In the genomic region with DNA sequence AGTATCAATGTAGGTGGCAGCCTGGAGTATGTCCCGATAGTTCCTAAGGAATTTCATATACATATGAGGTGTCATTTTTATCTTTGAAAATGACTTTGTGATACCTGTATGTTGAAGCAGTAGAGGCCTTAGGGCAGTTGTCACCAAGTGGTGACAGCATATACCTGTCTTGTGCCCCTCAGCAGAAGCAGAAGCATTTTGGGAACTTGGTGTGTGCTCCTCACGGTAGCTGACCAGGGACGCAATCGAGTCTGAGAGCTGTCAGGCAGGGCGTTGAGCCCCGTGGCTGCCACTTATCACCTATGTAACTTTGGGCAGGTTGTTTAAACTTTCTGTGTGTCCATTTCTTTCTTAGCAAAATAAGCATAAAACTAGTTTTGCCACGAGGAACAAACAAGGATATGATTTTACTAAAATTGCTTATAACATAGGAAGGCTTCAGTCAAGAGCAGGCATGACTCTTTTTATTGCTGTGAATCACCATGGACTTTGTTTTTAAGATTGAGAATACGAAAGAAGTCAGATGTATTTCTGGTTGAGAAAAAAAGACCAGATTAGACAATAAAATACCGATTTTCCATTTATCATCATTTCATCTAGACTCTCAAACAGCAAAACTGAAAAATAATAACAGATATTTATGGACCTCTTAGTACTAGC, we compare ENCODE assay signal across 14 cellular contexts.
"Had no signal": no experiment of that assay in that cellular context is flagged by ENCODE, and none has a peak within 500 bp of the region (broad histone marks: within the 10 kb centered on the region; RNA-seq: fewer than 3 reads in every experiment).

No MANE protein-coding gene starts in this region.

- H3K4me1 Mint-ChIP-seq: natural killer cell; stimulated activated memory B cell treated with anti-CD40 and anti-IgM and Interleukin-4, amounts not matched to agents 10 μg/mL and 1 μg/mL and 100 μg/mL, for 72 hours had no signal

- H3K36me3 Mint-ChIP-seq: activated CD4-positive, alpha-beta memory T cell treated with anti-CD3 and anti-CD28 coated beads for 36 hours; natural killer cell; stimulated activated memory B cell treated with anti-CD40 and anti-IgM and Interleukin-4, amounts not matched to agents 10 μg/mL and 1 μg/mL and 100 μg/mL, for 72 hours; type B pancreatic cell had no signal

- H3K9me3 Mint-ChIP-seq: activated CD4-positive, alpha-beta memory T cell treated with anti-CD3 and anti-CD28 coated beads for 36 hours; activated T-helper 2 cell treated with anti-CD3 and anti-CD28 coated beads, Interferon-gamma antibody, Interleukin-2, Interleukin-4, amounts not matched to agents 10 μg/mL and 5 μg/mL and 100 μg/mL, durations not matched to agents 14 hours and 24 hours and 36 hours; natural killer cell; stimulated activated memory B cell treated with anti-CD40 and anti-IgM and Interleukin-4, amounts not matched to agents 10 μg/mL and 1 μg/mL and 100 μg/mL, for 72 hours; type B pancreatic cell had no signal

- H3K4me3 ChIP-seq: dorsolateral prefrontal cortex, lower lobe of right lung had no signal

- H3K27ac ChIP-seq: dorsolateral prefrontal cortex, lower lobe of right lung had no signal

- H3K27ac Mint-ChIP-seq: activated CD4-positive, alpha-beta memory T cell treated with anti-CD3 and anti-CD28 coated beads for 36 hours; activated T-helper 2 cell treated with anti-CD3 and anti-CD28 coated beads, Interferon-gamma antibody, Interleukin-2, Interleukin-4, amounts not matched to agents 10 μg/mL and 5 μg/mL and 100 μg/mL, durations not matched to agents 14 hours and 24 hours and 36 hours; natural killer cell; progenitor cell of endocrine pancreas; stimulated activated memory B cell treated with anti-CD40 and anti-IgM and Interleukin-4, amounts not matched to agents 10 μg/mL and 1 μg/mL and 100 μg/mL, for 72 hours; type B pancreatic cell had no signal

- H3K4me3 Mint-ChIP-seq: activated CD4-positive, alpha-beta memory T cell treated with anti-CD3 and anti-CD28 coated beads for 36 hours; natural killer cell; stimulated activated memory B cell treated with anti-CD40 and anti-IgM and Interleukin-4, amounts not matched to agents 10 μg/mL and 1 μg/mL and 100 μg/mL, for 72 hours; type B pancreatic cell had no signal

- ATAC-seq: lower lobe of right lung; natural killer cell; right cardiac atrium; stimulated activated memory B cell treated with anti-CD40 and anti-IgM and Interleukin-4, amounts not matched to agents 10 μg/mL and 1 μg/mL and 100 μg/mL, for 72 hours had no signal

- DNase-seq: activated CD4-positive, alpha-beta memory T cell treated with anti-CD3 and anti-CD28 coated beads for 36 hours; activated naive CD4-positive, alpha-beta T cell treated with anti-CD3 and anti-CD28 coated beads, Interleukin-2, amount 50 U/mL, for 16 hours; amygdala; dorsolateral prefrontal cortex; hypothalamus; lower lobe of right lung; natural killer cell; nucleus accumbens; right cardiac atrium; substantia nigra had no signal

- H3K27me3 Mint-ChIP-seq: progenitor cell of endocrine pancreas had no signal

- H3K4me1 ChIP-seq: lower lobe of right lung had no signal

- H3K36me3 ChIP-seq: lower lobe of right lung had no signal

- H3K9me3 ChIP-seq: lower lobe of right lung had no signal
